In the genomic region with DNA sequence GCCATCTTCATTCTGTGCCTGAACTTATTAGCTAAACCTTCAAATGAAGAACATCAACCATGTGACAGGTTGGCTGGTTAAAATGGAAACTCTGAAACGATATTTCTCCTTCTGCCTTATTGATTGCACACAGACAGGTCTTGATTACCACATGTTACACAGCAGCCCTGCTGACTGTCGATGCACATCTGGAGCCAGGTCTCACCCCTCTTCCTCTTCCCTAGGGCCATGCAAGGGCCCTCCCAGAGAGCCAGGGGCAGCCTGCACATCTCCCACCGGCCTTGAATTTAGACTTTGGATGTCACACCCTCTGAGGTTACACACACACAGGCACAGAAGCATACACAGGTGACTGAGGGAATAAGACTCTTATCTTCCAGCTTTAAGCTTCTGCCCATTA, we compare ENCODE assay signal across 1 cellular context.
TF ChIP-seq lines count a peak whose summit lies in the region.

No MANE protein-coding gene starts in this region.

TF ChIP-seq in HepG2, 621 proteins besides CTCF, POLR2A, EP300 and RAD21:
- TF ChIP-seq, protein P1, sequence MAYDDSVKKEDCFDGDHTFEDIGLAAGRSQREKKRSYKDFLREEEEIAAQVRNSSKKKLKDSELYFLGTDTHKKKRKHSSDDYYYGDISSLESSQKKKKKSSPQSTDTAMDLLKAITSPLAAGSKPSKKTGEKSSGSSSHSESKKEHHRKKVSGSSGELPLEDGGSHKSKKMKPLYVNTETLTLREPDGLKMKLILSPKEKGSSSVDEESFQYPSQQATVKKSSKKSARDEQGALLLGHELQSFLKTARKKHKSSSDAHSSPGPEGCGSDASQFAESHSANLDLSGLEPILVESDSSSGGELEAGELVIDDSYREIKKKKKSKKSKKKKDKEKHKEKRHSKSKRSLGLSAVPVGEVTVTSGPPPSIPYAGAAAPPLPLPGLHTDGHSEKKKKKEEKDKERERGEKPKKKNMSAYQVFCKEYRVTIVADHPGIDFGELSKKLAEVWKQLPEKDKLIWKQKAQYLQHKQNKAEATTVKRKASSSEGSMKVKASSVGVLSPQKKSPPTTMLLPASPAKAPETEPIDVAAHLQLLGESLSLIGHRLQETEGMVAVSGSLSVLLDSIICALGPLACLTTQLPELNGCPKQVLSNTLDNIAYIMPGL (CRISPR knock-in tag; IDR thresholded peaks at IDR 0.05; ENCODE audit: borderline replicate concordance in 1 of 2, low read depth in 1 of 2): no peak
- TF ChIP-seq RBAK (CRISPR knock-in tag; IDR thresholded peaks at IDR 0.05) (peak; percentile 90), MTA1 (CRISPR knock-in tag; IDR thresholded peaks at IDR 0.05; ENCODE audit: borderline replicate concordance) (no peak), FOXK2 (IDR thresholded peaks at IDR 0.05) (no peak), SIN3B (IDR thresholded peaks at IDR 0.05; ENCODE audit: low read length) (no peak), ZNF282 (IDR thresholded peaks at IDR 0.05; ENCODE audit: partially characterized antibody) (no peak), SALL1 (CRISPR knock-in tag; IDR thresholded peaks at IDR 0.05) (0 out of 2 replicates have a peak, but pooled peaks have one; percentile 26), CEBPB (IDR thresholded peaks at IDR 0.05; ENCODE audit: borderline replicate concordance, low read depth, low read length) (peak; percentile 29; the same call in 1 of the 2 replicates), ZNF382 (CRISPR knock-in tag; IDR thresholded peaks at IDR 0.05; ENCODE audit: borderline replicate concordance) (no peak), KAT8 (CRISPR knock-in tag; IDR thresholded peaks at IDR 0.05) (no peak), ZBTB1 (CRISPR knock-in tag; IDR thresholded peaks at IDR 0.05; ENCODE audit: borderline replicate concordance) (no peak), ZNF563 (CRISPR knock-in tag; IDR thresholded peaks at IDR 0.05) (no peak)
- TF ChIP-seq, protein P2, sequence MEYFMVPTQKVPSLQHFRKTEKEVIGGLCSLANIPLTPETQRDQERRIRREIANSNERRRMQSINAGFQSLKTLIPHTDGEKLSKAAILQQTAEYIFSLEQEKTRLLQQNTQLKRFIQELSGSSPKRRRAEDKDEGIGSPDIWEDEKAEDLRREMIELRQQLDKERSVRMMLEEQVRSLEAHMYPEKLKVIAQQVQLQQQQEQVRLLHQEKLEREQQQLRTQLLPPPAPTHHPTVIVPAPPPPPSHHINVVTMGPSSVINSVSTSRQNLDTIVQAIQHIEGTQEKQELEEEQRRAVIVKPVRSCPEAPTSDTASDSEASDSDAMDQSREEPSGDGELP (IDR thresholded peaks at IDR 0.05; ENCODE audit: borderline replicate concordance, low read depth): no peak
- TF ChIP-seq, protein P3, sequence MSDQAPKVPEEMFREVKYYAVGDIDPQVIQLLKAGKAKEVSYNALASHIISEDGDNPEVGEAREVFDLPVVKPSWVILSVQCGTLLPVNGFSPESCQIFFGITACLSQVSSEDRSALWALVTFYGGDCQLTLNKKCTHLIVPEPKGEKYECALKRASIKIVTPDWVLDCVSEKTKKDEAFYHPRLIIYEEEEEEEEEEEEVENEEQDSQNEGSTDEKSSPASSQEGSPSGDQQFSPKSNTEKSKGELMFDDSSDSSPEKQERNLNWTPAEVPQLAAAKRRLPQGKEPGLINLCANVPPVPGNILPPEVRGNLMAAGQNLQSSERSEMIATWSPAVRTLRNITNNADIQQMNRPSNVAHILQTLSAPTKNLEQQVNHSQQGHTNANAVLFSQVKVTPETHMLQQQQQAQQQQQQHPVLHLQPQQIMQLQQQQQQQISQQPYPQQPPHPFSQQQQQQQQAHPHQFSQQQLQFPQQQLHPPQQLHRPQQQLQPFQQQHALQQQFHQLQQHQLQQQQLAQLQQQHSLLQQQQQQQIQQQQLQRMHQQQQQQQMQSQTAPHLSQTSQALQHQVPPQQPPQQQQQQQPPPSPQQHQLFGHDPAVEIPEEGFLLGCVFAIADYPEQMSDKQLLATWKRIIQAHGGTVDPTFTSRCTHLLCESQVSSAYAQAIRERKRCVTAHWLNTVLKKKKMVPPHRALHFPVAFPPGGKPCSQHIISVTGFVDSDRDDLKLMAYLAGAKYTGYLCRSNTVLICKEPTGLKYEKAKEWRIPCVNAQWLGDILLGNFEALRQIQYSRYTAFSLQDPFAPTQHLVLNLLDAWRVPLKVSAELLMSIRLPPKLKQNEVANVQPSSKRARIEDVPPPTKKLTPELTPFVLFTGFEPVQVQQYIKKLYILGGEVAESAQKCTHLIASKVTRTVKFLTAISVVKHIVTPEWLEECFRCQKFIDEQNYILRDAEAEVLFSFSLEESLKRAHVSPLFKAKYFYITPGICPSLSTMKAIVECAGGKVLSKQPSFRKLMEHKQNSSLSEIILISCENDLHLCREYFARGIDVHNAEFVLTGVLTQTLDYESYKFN (CRISPR knock-in tag; conservative IDR thresholded peaks at IDR 0.05): no peak
- TF ChIP-seq, protein P4, sequence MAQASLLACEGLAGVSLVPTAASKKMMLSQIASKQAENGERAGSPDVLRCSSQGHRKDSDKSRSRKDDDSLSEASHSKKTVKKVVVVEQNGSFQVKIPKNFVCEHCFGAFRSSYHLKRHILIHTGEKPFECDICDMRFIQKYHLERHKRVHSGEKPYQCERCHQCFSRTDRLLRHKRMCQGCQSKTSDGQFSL (CRISPR knock-in tag; IDR thresholded peaks at IDR 0.05): no peak
